In the genomic region with DNA sequence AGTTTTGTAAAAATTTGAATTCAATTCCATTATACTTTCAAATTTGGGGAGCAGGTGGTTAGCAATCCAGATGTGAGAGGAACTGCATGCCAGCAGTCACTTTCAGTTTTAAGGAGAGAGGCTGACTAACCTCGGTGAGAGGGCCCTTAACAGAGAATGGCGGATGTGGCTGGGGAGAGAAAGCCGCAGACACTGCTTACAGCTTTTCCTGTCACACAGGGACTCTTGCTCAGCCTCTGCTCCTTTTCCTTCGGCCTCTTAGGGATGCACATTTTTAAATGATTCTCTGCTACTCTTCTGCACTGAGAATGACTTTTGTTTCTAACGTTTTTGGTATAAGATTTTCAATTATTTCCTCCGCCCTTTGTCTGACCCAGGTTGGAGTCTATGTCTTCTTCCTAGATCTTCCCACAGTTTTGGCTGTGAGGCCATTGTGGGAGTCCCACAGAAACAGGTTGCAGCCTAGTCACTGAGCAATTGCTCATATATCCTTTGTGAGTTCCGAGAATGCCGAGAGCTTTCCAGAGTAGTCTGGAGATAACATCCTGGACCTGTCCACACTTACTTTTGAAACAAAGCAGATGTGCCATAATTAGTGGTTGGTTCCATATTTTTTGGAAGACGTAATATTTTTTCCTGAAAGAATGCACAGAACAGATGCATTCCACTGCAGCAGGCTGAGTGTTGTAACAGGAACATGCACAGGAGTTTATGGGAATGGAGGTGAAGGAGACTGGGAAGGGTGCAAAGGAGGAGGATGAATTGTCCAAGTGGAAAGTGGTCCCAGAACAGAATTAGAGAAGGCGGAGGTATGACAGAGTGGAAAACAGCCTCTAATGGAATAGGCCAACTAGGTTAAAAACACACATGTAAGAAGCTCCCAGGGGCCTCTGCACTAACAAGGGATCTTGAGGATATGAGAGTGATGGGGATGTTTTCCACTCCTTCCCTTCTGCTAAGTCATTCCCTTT, we compare ENCODE assay signal across 10 cellular contexts.
A peak's percentile ranks its signal among the peaks of the same experiment; 100 is the strongest.
DNase-seq lines count a peak whose midpoint lies in the region; ATAC-seq and TF ChIP-seq lines count a peak whose summit lies in the region.
"Had no signal": no experiment of that assay in that cellular context is flagged by ENCODE, and none has a peak within 500 bp of the region (broad histone marks: within the 10 kb centered on the region; RNA-seq: fewer than 3 reads in every experiment).

No MANE protein-coding gene starts in this region.

- peak overlapping the region; percentile 68 for H3K4me3 Mint-ChIP-seq in CD4-positive, alpha-beta T cell

- 15 to 20% (median 17%) methylated on average over 10 of the region's 10 CpGs for WGBS in heart left ventricle, 4 donors

- CTCF ChIA-PET in CD4-positive, alpha-beta T cell (lab: Charles Lee), result no interaction called here

- intact Hi-C loops in CD4-positive, alpha-beta T cell (cut with DNase I, micrococcal nuclease), result no loop called here
- intact Hi-C loops in heart left ventricle (cut with DNase I), result loop anchor here in 3 of 10 donors (10.0 kb wide), 3 partner anchors 88 to 568 kb away; a partner anchor contains a TSS

- H3K27ac Mint-ChIP-seq in CD4-positive, alpha-beta T cell, result peak overlapping the region; percentile 77

- no peaks in the 10 kb centered on the region for H3K27me3 Mint-ChIP-seq in CD4-positive, alpha-beta T cell

- peak; percentile 98 for ATAC-seq in CD4-positive, alpha-beta T cell (ENCODE audit: poor library complexity)
- ATAC-seq in GM21367 (IDR thresholded peaks at IDR 0.05; ENCODE audit: unreplicated experiment), result peak; percentile 99
- peak; percentile 86 to 95 (median 93) for ATAC-seq in heart left ventricle

- no peaks in the 10 kb centered on the region for H3K9me3 ChIP-seq in CD4-positive, alpha-beta T cell (ENCODE audit: control insufficient read depth, low read length)
- H3K9me3 ChIP-seq in heart left ventricle, result no peaks in the 10 kb centered on the region

- no peaks in the 10 kb centered on the region for H3K27me3 ChIP-seq in CD4-positive, alpha-beta T cell (ENCODE audit: control insufficient read depth, insufficient read depth, low read length)
- no peaks in the 10 kb centered on the region for H3K27me3 ChIP-seq in heart left ventricle

- DNase-seq in CD4-positive, alpha-beta T cell, result peak; percentile 35 to 66 (median 60)
- DNase-seq in HT1080 (ENCODE audit: low read depth) (peak; percentile 75), heart left ventricle (peak in 4 of 5 donors; percentile 55 to 72 (median 68)), NCI-H524 treated with DMSO at 0.1 percent for 48 hours (lab: John Stamatoyannopoulos, UW) (no peak), NCI-H2107 (lab: John Stamatoyannopoulos, UW) (no peak)
- peak; percentile 47 for DNase-seq in activated CD8-positive, alpha-beta memory T cell treated with anti-CD3 and anti-CD28 coated beads, Interleukin-2, amount 50 U/mL, for 24 hours (ENCODE audit: extremely low read depth)
- DNase-seq in stimulated activated CD8-positive, alpha-beta memory T cell treated with anti-CD3 and anti-CD28 coated beads, Interleukin-12 subunit alpha, Interleukin-12 subunit beta, amount 100 ng/mL, for 24 hours (ENCODE audit: extremely low read depth), result peak; percentile 36

- H3K9me3 Mint-ChIP-seq in CD4-positive, alpha-beta T cell, result no peaks in the 10 kb centered on the region

- H3K4me1 ChIP-seq in heart left ventricle, result peaks cover under 1 to 67% (median 33%) of the 10 kb centered on the region in 12 donors

- peak overlapping the region in 1 of 12 donors; percentile 1 for H3K4me3 ChIP-seq in heart left ventricle
- H3K4me3 ChIP-seq: lung had no signal

- TF ChIP-seq POLR2A in heart left ventricle (IDR thresholded peaks at IDR 0.05), result no peak

- H3K4me1 Mint-ChIP-seq in CD4-positive, alpha-beta T cell (ENCODE audit: low read depth), result peaks cover 51% of the 10 kb centered on the region

- POLR2A ChIA-PET in CD4-positive, alpha-beta T cell (lab: Charles Lee), result no interaction called here

- no peak for TF ChIP-seq CTCF in CD4-positive, alpha-beta T cell (IDR thresholded peaks at IDR 0.05)
- TF ChIP-seq CTCF in heart left ventricle (IDR thresholded peaks at IDR 0.05), result no peak

- no peak overlapping the region for H3K27ac ChIP-seq in CD4-positive, alpha-beta T cell (ENCODE audit: low read depth, low read length)
- peak overlapping the region; percentile 43 to 89 (median 73) for H3K27ac ChIP-seq in heart left ventricle
- H3K27ac ChIP-seq: HL-60 had no signal

- H3K36me3 Mint-ChIP-seq in CD4-positive, alpha-beta T cell (ENCODE audit: low read depth), result no peaks in the 10 kb centered on the region

- no peaks in the 10 kb centered on the region for H3K36me3 ChIP-seq in heart left ventricle

Comparison
In these comparisons a context has a peak if more than half of its experiments do, and no peak if none do; other contexts are left out.
1. DNase-seq: peak in CD4-positive, alpha-beta T cell (10 of 10), HT1080 (single experiment), activated CD8-positive, alpha-beta memory T cell treated with anti-CD3 and anti-CD28 coated beads, Interleukin-2, amount 50 U/mL, for 24 hours (single experiment), heart left ventricle (4 of 5) and stimulated activated CD8-positive, alpha-beta memory T cell treated with anti-CD3 and anti-CD28 coated beads, Interleukin-12 subunit alpha, Interleukin-12 subunit beta, amount 100 ng/mL, for 24 hours (single experiment); none in NCI-H524 treated with DMSO at 0.1 percent for 48 hours (single experiment) and NCI-H2107 (single experiment).
2. Peak in every context shown above with its lines, with median percentiles within 50 percentile points of each other: ATAC-seq.